Comparison of ENCODE assay signal across 20 cellular contexts in genomic region chr15:36392666-36393266, GRCh38.
A peak's percentile ranks its signal among the peaks of the same experiment; 100 is the strongest.
DNase-seq lines count a peak whose midpoint lies in the region; ATAC-seq, FAIRE-seq and TF ChIP-seq lines count a peak whose summit lies in the region.
"Had no signal": no experiment of that assay in that cellular context is flagged by ENCODE, and none has a peak within 500 bp of the region (broad histone marks: within the 10 kb centered on the region; RNA-seq: fewer than 3 reads in every experiment).

No MANE protein-coding gene starts in this region.

- no peak for TF ChIP-seq POLR2A in H54 (IDR thresholded peaks at IDR 0.05; ENCODE audit: low read depth, low read length)

- no peak overlapping the region for H3K27ac Mint-ChIP-seq in activated CD4-positive, alpha-beta T cell treated with anti-CD3 and anti-CD28 coated beads for 36 hours
- H3K27ac Mint-ChIP-seq: T-helper 1 cell treated with Interleukin-12 subunit alpha and Interleukin-12 subunit beta and Interleukin-4 antibody, amounts not matched to agents 30 μg/mL and 1 μg/mL, for 36 hours had no signal

- ATAC-seq in foreskin keratinocyte (peak; percentile 92), HG03045 (IDR thresholded peaks at IDR 0.05; ENCODE audit: unreplicated experiment) (no peak), HG03139 (IDR thresholded peaks at IDR 0.05; ENCODE audit: unreplicated experiment) (no peak)
- no peak for ATAC-seq in activated CD4-positive, alpha-beta T cell treated with anti-CD3 and anti-CD28 coated beads for 36 hours
- ATAC-seq: Right ventricle myocardium inferior had no signal

- H3K27me3 Mint-ChIP-seq in activated CD4-positive, alpha-beta T cell treated with anti-CD3 and anti-CD28 coated beads for 36 hours = no peaks in the 10 kb centered on the region

- TF ChIP-seq CTCF in foreskin keratinocyte (conservative IDR thresholded peaks at IDR 0.05) = no peak

- no peaks in the 10 kb centered on the region for H3K27me3 ChIP-seq in foreskin keratinocyte
- H3K27me3 ChIP-seq: BE2C, Peyer's patch had no signal

- peak; percentile 86 for FAIRE-seq in H54 (lab: Jason Lieb, UNC)
- FAIRE-seq in frontal cortex (lab: Jason Lieb, UNC) = no peak
- FAIRE-seq: GM19239 had no signal

- peaks cover 12% of the 10 kb centered on the region for H3K4me1 ChIP-seq in foreskin keratinocyte
- H3K4me1 ChIP-seq: BE2C, Peyer's patch had no signal

- intact Hi-C loops in activated CD4-positive, alpha-beta T cell treated with anti-CD3 and anti-CD28 coated beads for 36 hours (cut with DNase I, micrococcal nuclease) = no loop called here

- peak overlapping the region; percentile 50 for H3K27ac ChIP-seq in foreskin keratinocyte
- H3K27ac ChIP-seq: Peyer's patch had no signal

- H3K9me3 Mint-ChIP-seq in activated CD4-positive, alpha-beta T cell treated with anti-CD3 and anti-CD28 coated beads for 36 hours (ENCODE audit: low read depth) = peaks cover 5% of the 10 kb centered on the region
- H3K9me3 Mint-ChIP-seq: T-helper 1 cell treated with Interleukin-12 subunit alpha and Interleukin-12 subunit beta and Interleukin-4 antibody, amounts not matched to agents 30 μg/mL and 1 μg/mL, for 36 hours had no signal

- DNase-seq in H54 (ENCODE audit: insufficient read length, low spot score) (no peak), HPDE6-E6E7 (ENCODE audit: extremely low spot score) (peak; percentile 20), amniotic epithelial cell (ENCODE audit: low read depth) (peak; percentile 23), foreskin keratinocyte (peak; percentile 77 to 85), frontal cortex (ENCODE audit: low spot score in 2 of 2) (no peak)
- no peak for DNase-seq in activated CD4-positive, alpha-beta T cell treated with anti-CD3 and anti-CD28 coated beads for 36 hours
- DNase-seq: BE2C; DMS79; KBM-7; NCI-H1105 treated with DMSO at 0.1 percent for 48 hours; NCI-H2081; NCI-H510A treated with DMSO at 0.1 percent for 48 hours; NCI-H774; NK-92 treated with Interleukin-12 subunit alpha and Interleukin-12 subunit beta, amount 100 ng/mL, for 24 hours; Peyer's patch had no signal

- POLR2A ChIA-PET in activated CD4-positive, alpha-beta T cell treated with anti-CD3 and anti-CD28 coated beads for 36 hours (lab: Charles Lee) = no interaction called here

- H3K4me3 Mint-ChIP-seq in activated CD4-positive, alpha-beta T cell treated with anti-CD3 and anti-CD28 coated beads for 36 hours = no peak overlapping the region
- H3K4me3 Mint-ChIP-seq: T-helper 1 cell treated with Interleukin-12 subunit alpha and Interleukin-12 subunit beta and Interleukin-4 antibody, amounts not matched to agents 30 μg/mL and 1 μg/mL, for 36 hours had no signal

- no peaks in the 10 kb centered on the region for H3K36me3 Mint-ChIP-seq in activated CD4-positive, alpha-beta T cell treated with anti-CD3 and anti-CD28 coated beads for 36 hours (ENCODE audit: low read depth)

- CTCF ChIA-PET in activated CD4-positive, alpha-beta T cell treated with anti-CD3 and anti-CD28 coated beads for 36 hours (lab: Charles Lee) = no interaction called here

- no peaks in the 10 kb centered on the region for H3K4me1 Mint-ChIP-seq in activated CD4-positive, alpha-beta T cell treated with anti-CD3 and anti-CD28 coated beads for 36 hours

Comparison
In these comparisons a context has a peak if more than half of its experiments do, and no peak if none do; other contexts are left out.
1. DNase-seq: peak in HPDE6-E6E7 (single experiment), amniotic epithelial cell (single experiment) and foreskin keratinocyte (2 of 2); none in H54 (single experiment), activated CD4-positive, alpha-beta T cell treated with anti-CD3 and anti-CD28 coated beads for 36 hours (single experiment) and frontal cortex (0 of 2).